Comparison of ENCODE assay signal across 12 cellular contexts in the genomic region with DNA sequence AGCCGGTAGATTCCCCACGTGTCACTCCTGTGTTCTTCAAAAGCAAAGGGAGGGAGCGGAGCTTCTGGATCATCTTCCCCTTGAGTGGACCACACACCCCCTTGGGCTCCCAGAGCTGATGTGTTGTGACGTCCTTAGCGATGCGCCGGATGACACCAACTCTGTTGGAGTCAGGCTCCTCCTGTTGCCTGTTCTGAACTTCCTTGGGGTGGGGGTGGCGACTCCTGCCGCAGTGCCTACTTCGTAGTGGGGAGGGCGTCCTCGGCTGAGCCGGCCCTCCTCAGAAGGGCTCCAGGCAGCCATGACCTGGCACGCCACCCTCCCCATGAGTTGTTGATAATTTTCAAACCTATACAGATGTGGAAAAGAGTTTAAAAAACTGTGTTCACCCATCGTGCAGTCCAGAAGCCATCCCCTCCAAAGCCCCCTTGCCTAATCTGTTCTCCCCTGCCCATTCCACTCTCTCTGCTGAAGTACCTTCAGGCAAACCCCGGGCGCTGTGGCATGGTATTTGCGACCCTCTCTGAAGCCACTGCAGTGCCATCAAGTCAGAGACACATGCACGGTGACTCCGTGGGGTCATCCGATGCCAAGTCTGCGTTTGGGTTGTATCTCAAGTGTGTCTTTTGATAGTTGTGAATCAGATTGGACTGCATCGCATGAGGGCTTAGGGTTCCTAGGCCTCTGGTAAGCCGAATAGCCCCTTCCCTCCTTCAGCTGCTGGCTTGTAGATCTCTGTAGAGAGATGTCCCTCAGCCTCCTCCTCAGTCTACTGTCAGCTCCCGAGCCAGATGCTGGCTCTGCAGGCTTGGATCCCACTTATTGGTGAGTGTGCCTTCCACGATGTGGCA. TPM values are rescaled to one million over a fixed set of nuclear protein-coding genes. Genes with fewer than 3 reads are reported as not detected.
DNase-seq lines count a peak whose midpoint lies in the region; ATAC-seq and TF ChIP-seq lines count a peak whose summit lies in the region.
"Had no signal": no experiment of that assay in that cellular context is flagged by ENCODE, and none has a peak within 500 bp of the region (broad histone marks: within the 10 kb centered on the region; RNA-seq: fewer than 3 reads in every experiment).

No MANE protein-coding gene starts in this region.

- H3K4me3 ChIP-seq in ACC112 (ENCODE audit: low read depth, low read length): no peak overlapping the region
- H3K4me3 ChIP-seq in GM23248: no peak overlapping the region
- H3K4me3 ChIP-seq in BE2C (ENCODE audit: low read depth, low read length): no peak overlapping the region
- H3K4me3 ChIP-seq: dorsolateral prefrontal cortex had no signal

- H3K27me3 ChIP-seq in ACC112 (ENCODE audit: insufficient read depth, low read length) (no peaks in the 10 kb centered on the region), GM23248 (replicated peaks; ENCODE audit: insufficient read depth) (no peaks in the 10 kb centered on the region), BE2C (no peaks in the 10 kb centered on the region)
- H3K27me3 ChIP-seq: dorsolateral prefrontal cortex had no signal

- peaks cover 10% of the 10 kb centered on the region for H3F3A ChIP-seq in GM23248 (ENCODE audit: insufficient read depth)

- H3K9me3 ChIP-seq in GM23248 (ENCODE audit: low read depth): no peaks in the 10 kb centered on the region
- no peaks in the 10 kb centered on the region for H3K9me3 ChIP-seq in BE2C

- H3K4me1 Mint-ChIP-seq in activated naive CD8-positive, alpha-beta T cell treated with anti-CD3 and anti-CD28 coated beads for 36 hours: peaks cover 52% of the 10 kb centered on the region

- H3K27me3 Mint-ChIP-seq in activated naive CD8-positive, alpha-beta T cell treated with anti-CD3 and anti-CD28 coated beads for 36 hours: no peaks in the 10 kb centered on the region

- H3K36me3 ChIP-seq in ACC112 (ENCODE audit: insufficient read depth, low read length) (peaks cover 24% of the 10 kb centered on the region; the same call in 1 of the 2 replicates), GM23248 (ENCODE audit: low read depth) (peaks cover 18% of the 10 kb centered on the region; the same call in 1 of the 2 replicates), BE2C (peaks cover 45% of the 10 kb centered on the region)

- DNase-seq in GM23248 (no peak), mesenteric fat pad (ENCODE audit: low spot score) (peak; percentile 73), nucleus accumbens (lab: John Stamatoyannopoulos, UW) (no peak), BE2C (no peak)
- DNase-seq in activated naive CD8-positive, alpha-beta T cell treated with anti-CD3 and anti-CD28 coated beads for 36 hours: no peak
- DNase-seq: H7, NCI-H2107 had no signal

- no peaks in the 10 kb centered on the region for H4K20me1 ChIP-seq in GM23248 (ENCODE audit: insufficient read depth)

- no peaks in the 10 kb centered on the region for H3K9me3 Mint-ChIP-seq in activated naive CD8-positive, alpha-beta T cell treated with anti-CD3 and anti-CD28 coated beads for 36 hours

- peak overlapping the region; percentile 85 for H3K27ac Mint-ChIP-seq in activated naive CD8-positive, alpha-beta T cell treated with anti-CD3 and anti-CD28 coated beads for 36 hours

- H3K36me3 Mint-ChIP-seq in activated naive CD8-positive, alpha-beta T cell treated with anti-CD3 and anti-CD28 coated beads for 36 hours: peaks cover 65% of the 10 kb centered on the region

- in situ Hi-C loops in GM23248 (cut with MboI): no loop called here

- H3K27ac ChIP-seq in ACC112 (ENCODE audit: low read depth, low read length) (peak overlapping the region; percentile 91), GM23248 (peak overlapping the region; percentile 83)
- H3K27ac ChIP-seq: C4-2B, dorsolateral prefrontal cortex had no signal

- ATAC-seq in GM21447 (IDR thresholded peaks at IDR 0.05; ENCODE audit: unreplicated experiment) (no peak), HG03175 (IDR thresholded peaks at IDR 0.05; ENCODE audit: unreplicated experiment) (no peak)

- H3K79me2 ChIP-seq in ACC112 (ENCODE audit: control insufficient read depth, insufficient read depth, low read length, unreplicated experiment): peaks cover 17% of the 10 kb centered on the region
- peaks cover 55% of the 10 kb centered on the region for H3K79me2 ChIP-seq in GM23248 (ENCODE audit: insufficient read depth)

- peak overlapping the region; percentile 70 for H3K9ac ChIP-seq in GM23248

- H2AFZ ChIP-seq in ACC112 (ENCODE audit: low read length, unreplicated experiment) (no peak overlapping the region), GM23248 (no peak overlapping the region)

- H3K4me1 ChIP-seq in ACC112 (ENCODE audit: control insufficient read depth, insufficient read depth, low read length, unreplicated experiment): peaks cover 18% of the 10 kb centered on the region
- H3K4me1 ChIP-seq in GM23248 (ENCODE audit: insufficient read depth): peaks cover 10% of the 10 kb centered on the region
- H3K4me1 ChIP-seq in BE2C: no peaks in the 10 kb centered on the region

- no peak overlapping the region for H3K4me2 ChIP-seq in GM23248 (ENCODE audit: unreplicated experiment)

- no peak for TF ChIP-seq CTCF in BE2C (IDR thresholded peaks at IDR 0.05; ENCODE audit: low read depth, low read length)

- peak overlapping the region; percentile 73 for H3K4me3 Mint-ChIP-seq in activated naive CD8-positive, alpha-beta T cell treated with anti-CD3 and anti-CD28 coated beads for 36 hours

- 96% methylated on average over 26 of the region's 26 CpGs for WGBS in GM23248 (ENCODE audit: low coverage in 1 of 2, low lambda C conversion rate in 2 of 2, missing lambda C conversion rate in 2 of 2), 2 experiments

- no peaks in the 10 kb centered on the region for H3K9me2 ChIP-seq in GM23248 (ENCODE audit: insufficient read depth)

RNA-seq across cellular contexts. Expression of gene EXOC3, which starts 16.8 kb away (rescaled TPM):
- 32.4 and 39.9 TPM in 2 replicates for total RNA-seq in GM23248 (2014; rRNA removed; shearing (Covaris generic))
- polyA plus RNA-seq in GM23248 (2016; fragmentation: Nextera tagmentation; extraction: Ambion mirVana): 40.9 and 43.0 TPM in 2 replicates
- 10 to 100 TPM; 58.2 to 61.2 TPM for total RNA-seq in activated naive CD8-positive, alpha-beta T cell treated with anti-CD3 and anti-CD28 coated beads for 36 hours
- total RNA-seq in mesenteric fat pad: 58.5 TPM
- 111 TPM for polyA plus RNA-seq in BE2C (2012; ENCODE audit: insufficient read depth, insufficient read length, low read depth)
